ENCODE assay signal across 1 cellular context in the genomic region with DNA sequence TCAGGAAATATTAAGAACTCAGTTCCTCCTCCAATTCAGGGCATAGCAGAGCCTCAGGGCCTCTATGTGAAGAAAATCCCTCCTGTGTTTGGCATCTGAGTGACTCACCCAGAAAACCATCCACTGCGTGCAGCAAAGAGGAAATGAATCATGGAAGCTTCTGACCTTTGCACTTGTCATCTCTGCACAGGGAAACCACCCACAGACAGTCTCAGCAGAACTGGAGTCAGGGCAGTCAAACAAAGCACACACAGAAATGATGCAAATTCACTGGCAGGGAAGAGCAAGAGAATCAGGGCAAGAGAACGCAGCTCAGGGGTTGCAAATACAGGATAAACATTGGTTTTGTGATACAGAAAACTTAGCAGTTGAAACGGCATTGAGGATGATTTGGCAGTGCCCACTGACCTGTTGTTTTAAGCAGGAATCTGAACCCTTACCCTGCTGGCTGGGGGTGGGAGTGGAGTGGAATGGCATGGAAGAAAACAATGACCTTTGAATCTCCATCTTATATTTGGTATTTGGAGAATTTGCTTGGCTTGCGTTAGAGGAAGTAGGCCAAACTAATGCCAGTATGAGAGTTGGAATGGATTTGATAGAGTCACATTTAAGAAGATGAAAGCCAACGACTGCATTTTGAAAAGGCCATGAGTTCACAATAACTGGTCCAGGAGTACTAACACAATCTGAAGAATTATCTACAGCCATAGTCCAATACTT.
A peak's percentile ranks its signal among the peaks of the same experiment; 100 is the strongest.
TF ChIP-seq lines count a peak whose summit lies in the region.

No MANE protein-coding gene starts in this region.

TF ChIP-seq in HepG2, 621 proteins besides CTCF, POLR2A, EP300 and RAD21 (continued from another document and continues in another):
- TF ChIP-seq, protein P1, sequence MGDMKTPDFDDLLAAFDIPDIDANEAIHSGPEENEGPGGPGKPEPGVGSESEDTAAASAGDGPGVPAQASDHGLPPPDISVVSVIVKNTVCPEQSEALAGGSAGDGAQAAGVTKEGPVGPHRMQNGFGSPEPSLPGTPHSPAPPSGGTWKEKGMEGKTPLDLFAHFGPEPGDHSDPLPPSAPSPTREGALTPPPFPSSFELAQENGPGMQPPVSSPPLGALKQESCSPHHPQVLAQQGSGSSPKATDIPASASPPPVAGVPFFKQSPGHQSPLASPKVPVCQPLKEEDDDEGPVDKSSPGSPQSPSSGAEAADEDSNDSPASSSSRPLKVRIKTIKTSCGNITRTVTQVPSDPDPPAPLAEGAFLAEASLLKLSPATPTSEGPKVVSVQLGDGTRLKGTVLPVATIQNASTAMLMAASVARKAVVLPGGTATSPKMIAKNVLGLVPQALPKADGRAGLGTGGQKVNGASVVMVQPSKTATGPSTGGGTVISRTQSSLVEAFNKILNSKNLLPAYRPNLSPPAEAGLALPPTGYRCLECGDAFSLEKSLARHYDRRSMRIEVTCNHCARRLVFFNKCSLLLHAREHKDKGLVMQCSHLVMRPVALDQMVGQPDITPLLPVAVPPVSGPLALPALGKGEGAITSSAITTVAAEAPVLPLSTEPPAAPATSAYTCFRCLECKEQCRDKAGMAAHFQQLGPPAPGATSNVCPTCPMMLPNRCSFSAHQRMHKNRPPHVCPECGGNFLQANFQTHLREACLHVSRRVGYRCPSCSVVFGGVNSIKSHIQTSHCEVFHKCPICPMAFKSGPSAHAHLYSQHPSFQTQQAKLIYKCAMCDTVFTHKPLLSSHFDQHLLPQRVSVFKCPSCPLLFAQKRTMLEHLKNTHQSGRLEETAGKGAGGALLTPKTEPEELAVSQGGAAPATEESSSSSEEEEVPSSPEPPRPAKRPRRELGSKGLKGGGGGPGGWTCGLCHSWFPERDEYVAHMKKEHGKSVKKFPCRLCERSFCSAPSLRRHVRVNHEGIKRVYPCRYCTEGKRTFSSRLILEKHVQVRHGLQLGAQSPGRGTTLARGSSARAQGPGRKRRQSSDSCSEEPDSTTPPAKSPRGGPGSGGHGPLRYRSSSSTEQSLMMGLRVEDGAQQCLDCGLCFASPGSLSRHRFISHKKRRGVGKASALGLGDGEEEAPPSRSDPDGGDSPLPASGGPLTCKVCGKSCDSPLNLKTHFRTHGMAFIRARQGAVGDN (CRISPR knock-in tag; IDR thresholded peaks at IDR 0.05): no peak
- peak; percentile 33; the same call in 1 of the 2 replicates for TF ChIP-seq TP53 (CRISPR knock-in tag; conservative IDR thresholded peaks at IDR 0.05)
- no peak for TF ChIP-seq ZNF225 (CRISPR knock-in tag; IDR thresholded peaks at IDR 0.05)
- TF ChIP-seq, protein P2, sequence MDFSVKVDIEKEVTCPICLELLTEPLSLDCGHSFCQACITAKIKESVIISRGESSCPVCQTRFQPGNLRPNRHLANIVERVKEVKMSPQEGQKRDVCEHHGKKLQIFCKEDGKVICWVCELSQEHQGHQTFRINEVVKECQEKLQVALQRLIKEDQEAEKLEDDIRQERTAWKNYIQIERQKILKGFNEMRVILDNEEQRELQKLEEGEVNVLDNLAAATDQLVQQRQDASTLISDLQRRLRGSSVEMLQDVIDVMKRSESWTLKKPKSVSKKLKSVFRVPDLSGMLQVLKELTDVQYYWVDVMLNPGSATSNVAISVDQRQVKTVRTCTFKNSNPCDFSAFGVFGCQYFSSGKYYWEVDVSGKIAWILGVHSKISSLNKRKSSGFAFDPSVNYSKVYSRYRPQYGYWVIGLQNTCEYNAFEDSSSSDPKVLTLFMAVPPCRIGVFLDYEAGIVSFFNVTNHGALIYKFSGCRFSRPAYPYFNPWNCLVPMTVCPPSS (IDR thresholded peaks at IDR 0.05): no peak
- no peak for TF ChIP-seq ZNF180 (CRISPR knock-in tag; IDR thresholded peaks at IDR 0.05; ENCODE audit: borderline replicate concordance, low read depth)
- TF ChIP-seq ZNF557 (CRISPR knock-in tag; IDR thresholded peaks at IDR 0.05): no peak
- no peak for TF ChIP-seq WIZ (CRISPR knock-in tag; IDR thresholded peaks at IDR 0.05)
- TF ChIP-seq, protein P3, sequence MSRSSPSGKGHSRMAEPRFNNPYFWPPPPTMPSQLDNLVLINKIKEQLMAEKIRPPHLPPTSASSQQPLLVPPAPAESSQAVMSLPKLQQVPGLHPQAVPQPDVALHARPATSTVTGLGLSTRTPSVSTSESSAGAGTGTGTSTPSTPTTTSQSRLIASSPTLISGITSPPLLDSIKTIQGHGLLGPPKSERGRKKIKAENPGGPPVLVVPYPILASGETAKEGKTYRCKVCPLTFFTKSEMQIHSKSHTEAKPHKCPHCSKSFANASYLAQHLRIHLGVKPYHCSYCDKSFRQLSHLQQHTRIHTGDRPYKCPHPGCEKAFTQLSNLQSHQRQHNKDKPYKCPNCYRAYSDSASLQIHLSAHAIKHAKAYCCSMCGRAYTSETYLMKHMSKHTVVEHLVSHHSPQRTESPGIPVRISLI (CRISPR knock-in tag; IDR thresholded peaks at IDR 0.05; ENCODE audit: borderline replicate concordance): peak; percentile 69; the same call in 1 of the 2 replicates
- TF ChIP-seq ZNF260 (CRISPR knock-in tag; IDR thresholded peaks at IDR 0.05; ENCODE audit: borderline replicate concordance, low read depth): no peak
- TF ChIP-seq ZNF781 (CRISPR knock-in tag; IDR thresholded peaks at IDR 0.05; ENCODE audit: borderline replicate concordance, not compliant biosample characterization): peak; percentile 34
- peak; percentile 93; the same call in 1 of the 2 replicates for TF ChIP-seq MEIS1 (CRISPR knock-in tag; IDR thresholded peaks at IDR 0.05; ENCODE audit: borderline replicate concordance)
- peak; percentile 88 for TF ChIP-seq SMARCE1 (IDR thresholded peaks at IDR 0.05; ENCODE audit: borderline replicate concordance)
- TF ChIP-seq NONO (IDR thresholded peaks at IDR 0.05): no peak
- peak; percentile 84; the same call in 1 of the 2 replicates for TF ChIP-seq NONO (CRISPR knock-in tag; conservative IDR thresholded peaks at IDR 0.05)
- TF ChIP-seq, protein P4, sequence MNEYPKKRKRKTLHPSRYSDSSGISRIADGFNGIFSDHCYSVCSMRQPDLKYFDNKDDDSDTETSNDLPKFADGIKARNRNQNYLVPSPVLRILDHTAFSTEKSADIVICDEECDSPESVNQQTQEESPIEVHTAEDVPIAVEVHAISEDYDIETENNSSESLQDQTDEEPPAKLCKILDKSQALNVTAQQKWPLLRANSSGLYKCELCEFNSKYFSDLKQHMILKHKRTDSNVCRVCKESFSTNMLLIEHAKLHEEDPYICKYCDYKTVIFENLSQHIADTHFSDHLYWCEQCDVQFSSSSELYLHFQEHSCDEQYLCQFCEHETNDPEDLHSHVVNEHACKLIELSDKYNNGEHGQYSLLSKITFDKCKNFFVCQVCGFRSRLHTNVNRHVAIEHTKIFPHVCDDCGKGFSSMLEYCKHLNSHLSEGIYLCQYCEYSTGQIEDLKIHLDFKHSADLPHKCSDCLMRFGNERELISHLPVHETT (CRISPR knock-in tag; conservative IDR thresholded peaks at IDR 0.05): no peak; the same call in 1 of the 2 replicates
- TF ChIP-seq, protein P5, sequence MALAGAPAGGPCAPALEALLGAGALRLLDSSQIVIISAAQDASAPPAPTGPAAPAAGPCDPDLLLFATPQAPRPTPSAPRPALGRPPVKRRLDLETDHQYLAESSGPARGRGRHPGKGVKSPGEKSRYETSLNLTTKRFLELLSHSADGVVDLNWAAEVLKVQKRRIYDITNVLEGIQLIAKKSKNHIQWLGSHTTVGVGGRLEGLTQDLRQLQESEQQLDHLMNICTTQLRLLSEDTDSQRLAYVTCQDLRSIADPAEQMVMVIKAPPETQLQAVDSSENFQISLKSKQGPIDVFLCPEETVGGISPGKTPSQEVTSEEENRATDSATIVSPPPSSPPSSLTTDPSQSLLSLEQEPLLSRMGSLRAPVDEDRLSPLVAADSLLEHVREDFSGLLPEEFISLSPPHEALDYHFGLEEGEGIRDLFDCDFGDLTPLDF (CRISPR knock-in tag; IDR thresholded peaks at IDR 0.05): no peak
- 0 out of 2 replicates have a peak, but pooled peaks have one; percentile 6 for TF ChIP-seq NFE2L2 (IDR thresholded peaks at IDR 0.05; ENCODE audit: low read length)
- TF ChIP-seq, protein P6, sequence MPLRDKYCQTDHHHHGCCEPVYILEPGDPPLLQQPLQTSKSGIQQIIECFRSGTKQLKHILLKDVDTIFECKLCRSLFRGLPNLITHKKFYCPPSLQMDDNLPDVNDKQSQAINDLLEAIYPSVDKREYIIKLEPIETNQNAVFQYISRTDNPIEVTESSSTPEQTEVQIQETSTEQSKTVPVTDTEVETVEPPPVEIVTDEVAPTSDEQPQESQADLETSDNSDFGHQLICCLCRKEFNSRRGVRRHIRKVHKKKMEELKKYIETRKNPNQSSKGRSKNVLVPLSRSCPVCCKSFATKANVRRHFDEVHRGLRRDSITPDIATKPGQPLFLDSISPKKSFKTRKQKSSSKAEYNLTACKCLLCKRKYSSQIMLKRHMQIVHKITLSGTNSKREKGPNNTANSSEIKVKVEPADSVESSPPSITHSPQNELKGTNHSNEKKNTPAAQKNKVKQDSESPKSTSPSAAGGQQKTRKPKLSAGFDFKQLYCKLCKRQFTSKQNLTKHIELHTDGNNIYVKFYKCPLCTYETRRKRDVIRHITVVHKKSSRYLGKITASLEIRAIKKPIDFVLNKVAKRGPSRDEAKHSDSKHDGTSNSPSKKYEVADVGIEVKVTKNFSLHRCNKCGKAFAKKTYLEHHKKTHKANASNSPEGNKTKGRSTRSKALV (CRISPR knock-in tag; IDR thresholded peaks at IDR 0.05): 0 out of 2 replicates have a peak, but pooled peaks have one; percentile 58
- TF ChIP-seq NCOA2 (CRISPR knock-in tag; IDR thresholded peaks at IDR 0.05): peak; percentile 95
- TF ChIP-seq KDM3A (CRISPR knock-in tag; IDR thresholded peaks at IDR 0.05; ENCODE audit: low read depth): no peak; the same call in none of the 2 replicates
- peak; percentile 100 for TF ChIP-seq SALL1 (CRISPR knock-in tag; IDR thresholded peaks at IDR 0.05)
- TF ChIP-seq, protein P7, sequence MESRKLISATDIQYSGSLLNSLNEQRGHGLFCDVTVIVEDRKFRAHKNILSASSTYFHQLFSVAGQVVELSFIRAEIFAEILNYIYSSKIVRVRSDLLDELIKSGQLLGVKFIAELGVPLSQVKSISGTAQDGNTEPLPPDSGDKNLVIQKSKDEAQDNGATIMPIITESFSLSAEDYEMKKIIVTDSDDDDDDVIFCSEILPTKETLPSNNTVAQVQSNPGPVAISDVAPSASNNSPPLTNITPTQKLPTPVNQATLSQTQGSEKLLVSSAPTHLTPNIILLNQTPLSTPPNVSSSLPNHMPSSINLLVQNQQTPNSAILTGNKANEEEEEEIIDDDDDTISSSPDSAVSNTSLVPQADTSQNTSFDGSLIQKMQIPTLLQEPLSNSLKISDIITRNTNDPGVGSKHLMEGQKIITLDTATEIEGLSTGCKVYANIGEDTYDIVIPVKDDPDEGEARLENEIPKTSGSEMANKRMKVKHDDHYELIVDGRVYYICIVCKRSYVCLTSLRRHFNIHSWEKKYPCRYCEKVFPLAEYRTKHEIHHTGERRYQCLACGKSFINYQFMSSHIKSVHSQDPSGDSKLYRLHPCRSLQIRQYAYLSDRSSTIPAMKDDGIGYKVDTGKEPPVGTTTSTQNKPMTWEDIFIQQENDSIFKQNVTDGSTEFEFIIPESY (CRISPR knock-in tag; IDR thresholded peaks at IDR 0.05): peak; percentile 71
- TF ChIP-seq IKZF4 (CRISPR knock-in tag; IDR thresholded peaks at IDR 0.05; ENCODE audit: borderline replicate concordance, low read depth, not compliant biosample characterization): no peak
- TF ChIP-seq, protein P8, sequence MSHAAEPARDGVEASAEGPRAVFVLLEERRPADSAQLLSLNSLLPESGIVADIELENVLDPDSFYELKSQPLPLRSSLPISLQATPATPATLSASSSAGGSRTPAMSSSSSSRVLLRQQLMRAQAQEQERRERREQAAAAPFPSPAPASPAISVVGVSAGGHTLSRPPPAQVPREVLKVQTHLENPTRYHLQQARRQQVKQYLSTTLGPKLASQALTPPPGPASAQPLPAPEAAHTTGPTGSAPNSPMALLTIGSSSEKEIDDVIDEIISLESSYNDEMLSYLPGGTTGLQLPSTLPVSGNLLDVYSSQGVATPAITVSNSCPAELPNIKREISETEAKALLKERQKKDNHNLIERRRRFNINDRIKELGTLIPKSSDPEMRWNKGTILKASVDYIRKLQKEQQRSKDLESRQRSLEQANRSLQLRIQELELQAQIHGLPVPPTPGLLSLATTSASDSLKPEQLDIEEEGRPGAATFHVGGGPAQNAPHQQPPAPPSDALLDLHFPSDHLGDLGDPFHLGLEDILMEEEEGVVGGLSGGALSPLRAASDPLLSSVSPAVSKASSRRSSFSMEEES (CRISPR knock-in tag; IDR thresholded peaks at IDR 0.05): peak; percentile 70
- no peak for TF ChIP-seq ZNF546 (CRISPR knock-in tag; conservative IDR thresholded peaks at IDR 0.05)
- TF ChIP-seq NR2F2 (IDR thresholded peaks at IDR 0.05; ENCODE audit: borderline replicate concordance, low read depth): peak; percentile 84
- no peak for TF ChIP-seq ZNF484 (CRISPR knock-in tag; IDR thresholded peaks at IDR 0.05; ENCODE audit: borderline replicate concordance, low read depth)
- TF ChIP-seq, protein P9, sequence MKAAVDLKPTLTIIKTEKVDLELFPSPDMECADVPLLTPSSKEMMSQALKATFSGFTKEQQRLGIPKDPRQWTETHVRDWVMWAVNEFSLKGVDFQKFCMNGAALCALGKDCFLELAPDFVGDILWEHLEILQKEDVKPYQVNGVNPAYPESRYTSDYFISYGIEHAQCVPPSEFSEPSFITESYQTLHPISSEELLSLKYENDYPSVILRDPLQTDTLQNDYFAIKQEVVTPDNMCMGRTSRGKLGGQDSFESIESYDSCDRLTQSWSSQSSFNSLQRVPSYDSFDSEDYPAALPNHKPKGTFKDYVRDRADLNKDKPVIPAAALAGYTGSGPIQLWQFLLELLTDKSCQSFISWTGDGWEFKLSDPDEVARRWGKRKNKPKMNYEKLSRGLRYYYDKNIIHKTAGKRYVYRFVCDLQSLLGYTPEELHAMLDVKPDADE (CRISPR knock-in tag; IDR thresholded peaks at IDR 0.05): no peak
- peak; percentile 34; the same call in 1 of the 2 replicates for TF ChIP-seq KLF6 (CRISPR knock-in tag; IDR thresholded peaks at IDR 0.05)
- TF ChIP-seq SSRP1 (CRISPR knock-in tag; IDR thresholded peaks at IDR 0.05): peak; percentile 36; the same call in 1 of the 2 replicates
